ENCODE assay signal across 16 cellular contexts in genomic region chr5:102077920-102078319, GRCh38.
DNase-seq lines count a peak whose midpoint lies in the region; ATAC-seq and TF ChIP-seq lines count a peak whose summit lies in the region.
"Had no signal": no experiment of that assay in that cellular context is flagged by ENCODE, and none has a peak within 500 bp of the region (broad histone marks: within the 10 kb centered on the region; RNA-seq: fewer than 3 reads in every experiment).

No MANE protein-coding gene starts in this region.

- H3K27me3 ChIP-seq in upper lobe of right lung: no peaks in the 10 kb centered on the region
- H3K27me3 ChIP-seq: BE2C had no signal

- DNase-seq in stimulated activated naive CD8-positive, alpha-beta T cell treated with anti-CD3 and anti-CD28 coated beads, Interleukin-15, amount 100 ng/mL, for 72 hours: no peak
- no peak for DNase-seq in stimulated activated naive CD8-positive, alpha-beta T cell treated with anti-CD3 and anti-CD28 coated beads, Interleukin-15, Interleukin-2, amounts not matched to agents 100 U/mL and 50 U/mL, for 24 hours
- DNase-seq in islet precursor cell: peak; percentile 32
- no peak for DNase-seq in omental fat pad (ENCODE audit: low spot score)
- no peak for DNase-seq in upper lobe of right lung
- DNase-seq in dermis blood vessel endothelial cell: no peak
- no peak for DNase-seq in AML-193 (lab: John Stamatoyannopoulos, UW)
- DNase-seq: BE2C; CD4-positive, alpha-beta memory T cell; DMS79; GM23248; H7 had no signal

- intact Hi-C loops in upper lobe of right lung (cut with DNase I): no loop called here

- no peak overlapping the region for H3K27ac ChIP-seq in upper lobe of right lung
- H3K27ac ChIP-seq: C4-2B, GM23248 had no signal

- H3K4me3 Mint-ChIP-seq in stimulated activated naive CD8-positive, alpha-beta T cell treated with anti-CD3 and anti-CD28 coated beads, Interleukin-15, amount 100 ng/mL, for 72 hours: no peak overlapping the region
- H3K4me3 Mint-ChIP-seq: CD4-positive, alpha-beta memory T cell had no signal

- H3K9me3 Mint-ChIP-seq in stimulated activated naive CD8-positive, alpha-beta T cell treated with anti-CD3 and anti-CD28 coated beads, Interleukin-15, amount 100 ng/mL, for 72 hours: peaks cover 14 to 32% of the 10 kb centered on the region in 2 donors

- H3K27me3 Mint-ChIP-seq in stimulated activated naive CD8-positive, alpha-beta T cell treated with anti-CD3 and anti-CD28 coated beads, Interleukin-15, amount 100 ng/mL, for 72 hours: no peaks in the 10 kb centered on the region
- H3K27me3 Mint-ChIP-seq: CD4-positive, alpha-beta memory T cell had no signal

- ATAC-seq in stimulated activated naive CD8-positive, alpha-beta T cell treated with anti-CD3 and anti-CD28 coated beads, Interleukin-15, amount 100 ng/mL, for 72 hours: peak; percentile 28
- ATAC-seq in stimulated activated naive CD8-positive, alpha-beta T cell treated with anti-CD3 and anti-CD28 coated beads, Interleukin-15, Interleukin-2, amounts not matched to agents 100 U/mL and 50 U/mL, for 24 hours: no peak
- peak; percentile 19 for ATAC-seq in omental fat pad (ENCODE audit: low FRiP score)
- peak; percentile 17 for ATAC-seq in upper lobe of right lung
- ATAC-seq in GM18907 (IDR thresholded peaks at IDR 0.05; ENCODE audit: unreplicated experiment): no peak
- ATAC-seq: GM12878, HepG2 had no signal

- H3K9me3 ChIP-seq in upper lobe of right lung: no peaks in the 10 kb centered on the region
- H3K9me3 ChIP-seq: BE2C had no signal

- no peak overlapping the region for H3K4me3 ChIP-seq in upper lobe of right lung
- H3K4me3 ChIP-seq: GM12878, GM23248 had no signal

- no peak overlapping the region for H3K27ac Mint-ChIP-seq in stimulated activated naive CD8-positive, alpha-beta T cell treated with anti-CD3 and anti-CD28 coated beads, Interleukin-15, amount 100 ng/mL, for 72 hours
- H3K27ac Mint-ChIP-seq: CD4-positive, alpha-beta memory T cell had no signal

- TF ChIP-seq CTCF in omental fat pad (IDR thresholded peaks at IDR 0.05): no peak
- no peak for TF ChIP-seq CTCF in upper lobe of right lung (IDR thresholded peaks at IDR 0.05)

- H3K4me1 ChIP-seq in upper lobe of right lung: no peaks in the 10 kb centered on the region
- H3K4me1 ChIP-seq: BE2C had no signal

- H3K4me1 Mint-ChIP-seq in stimulated activated naive CD8-positive, alpha-beta T cell treated with anti-CD3 and anti-CD28 coated beads, Interleukin-15, amount 100 ng/mL, for 72 hours: no peaks in the 10 kb centered on the region
- H3K4me1 Mint-ChIP-seq: CD4-positive, alpha-beta memory T cell had no signal

- H3K36me3 ChIP-seq in upper lobe of right lung: no peaks in the 10 kb centered on the region
- H3K36me3 ChIP-seq: BE2C had no signal

Comparison
In these comparisons a context has a peak if more than half of its experiments do, and no peak if none do; other contexts are left out.
1. ATAC-seq: peak in stimulated activated naive CD8-positive, alpha-beta T cell treated with anti-CD3 and anti-CD28 coated beads, Interleukin-15, amount 100 ng/mL, for 72 hours (single experiment), omental fat pad (single experiment) and upper lobe of right lung (single experiment); none in stimulated activated naive CD8-positive, alpha-beta T cell treated with anti-CD3 and anti-CD28 coated beads, Interleukin-15, Interleukin-2, amounts not matched to agents 100 U/mL and 50 U/mL, for 24 hours (single experiment) and GM18907 (single experiment).